In genomic region chr3:20648294-20648693, GRCh38 we compare ENCODE assay signal across 13 cellular contexts.
A peak's percentile ranks its signal among the peaks of the same experiment; 100 is the strongest.
DNase-seq lines count a peak whose midpoint lies in the region; ATAC-seq and TF ChIP-seq lines count a peak whose summit lies in the region.
"Had no signal": no experiment of that assay in that cellular context is flagged by ENCODE, and none has a peak within 500 bp of the region (broad histone marks: within the 10 kb centered on the region; RNA-seq: fewer than 3 reads in every experiment).

No MANE protein-coding gene starts in this region.

- H3F3A ChIP-seq in PC-3 (ENCODE audit: low read length, unreplicated experiment), result no peaks in the 10 kb centered on the region

- no peak overlapping the region for H3K9ac ChIP-seq in PC-3 (ENCODE audit: low read length)

- no peak overlapping the region for H3K4me2 ChIP-seq in PC-3 (ENCODE audit: low read length)

- H3K9me3 ChIP-seq in PC-3 (ENCODE audit: low read length), result 0 out of 2 replicates have a peak, but pooled peaks cover 6% of the 10 kb centered on the region
- H3K9me3 ChIP-seq: stomach had no signal

- H3K36me3 ChIP-seq in PC-3 (ENCODE audit: low read depth, low read length), result no peaks in the 10 kb centered on the region
- H3K36me3 ChIP-seq: left lung, stomach had no signal

- no peak for TF ChIP-seq CTCF in PC-3 (conservative IDR thresholded peaks at IDR 0.05; ENCODE audit: low read depth, low read length)
- no peak for TF ChIP-seq CTCF in GM10248 (IDR thresholded peaks at IDR 0.05; ENCODE audit: control extremely low read depth, extremely low read depth, low read depth, missing control alignments)

- POLR2A ChIA-PET in PC-3 (lab: Charles Lee; ENCODE audit: unreplicated experiment) (no interaction called here), GM10248 (lab: Yijun Ruan, JAX) (no interaction called here)

- H3K79me2 ChIP-seq in PC-3 (ENCODE audit: low read length), result no peaks in the 10 kb centered on the region

- DNase-seq in GM04504 (ENCODE audit: low read depth) (peak; percentile 73), PC-3 (peak; percentile 59), dermis microvascular lymphatic vessel endothelial cell (ENCODE audit: low read depth in 2 of 2) (peak; percentile 24 to 43), renal cortical epithelial cell (ENCODE audit: low read depth) (peak; percentile 82), NCI-H2227 (lab: John Stamatoyannopoulos, UW; ENCODE audit: unreplicated experiment) (no peak), NCI-H345 treated with DMSO at 0.1 percent for 48 hours (lab: John Stamatoyannopoulos, UW; ENCODE audit: unreplicated experiment) (no peak), GM10248 (ENCODE audit: extremely low spot score) (no peak)
- no peak for DNase-seq in stimulated activated CD4-positive, alpha-beta T cell treated with anti-CD3 and anti-CD28 coated beads, Interleukin-4, amount 100 ng/mL, for 1 hour
- DNase-seq: activated CD8-positive, alpha-beta memory T cell treated with anti-CD3 and anti-CD28 coated beads, Interleukin-2, amount 50 U/mL, for 4 hours; left lung; NCI-H1694; stimulated activated CD4-positive, alpha-beta T cell treated with anti-CD3 and anti-CD28 coated beads, Interleukin-2, amount 100 ng/mL, for 24 hours; stomach had no signal

- intact Hi-C loops in PC-3 (cut with micrococcal nuclease), result no loop called here

- BruUV-seq in PC-3 (replicated peaks; lab: Mats Ljungman, UMichigan), result no TSS peak

- no peaks in the 10 kb centered on the region for H3K27me3 ChIP-seq in PC-3 (ENCODE audit: low read length)
- H3K27me3 ChIP-seq: left lung, stomach had no signal

- no peaks in the 10 kb centered on the region for H3K4me1 ChIP-seq in PC-3 (ENCODE audit: insufficient read depth, low read length)
- H3K4me1 ChIP-seq: left lung had no signal

- peak overlapping the region; percentile 17; the same call in 1 of the 2 replicates for H3K27ac ChIP-seq in PC-3 (ENCODE audit: low read length)
- H3K27ac ChIP-seq: left lung, stomach had no signal

- peak; percentile 70 for ATAC-seq in PC-3
- ATAC-seq: left lung had no signal

- no peak overlapping the region for H2AFZ ChIP-seq in PC-3 (ENCODE audit: low read length)

- no peak overlapping the region for H3K4me3 ChIP-seq in PC-3 (ENCODE audit: low read length)
- H3K4me3 ChIP-seq: left lung, stomach had no signal

- no peaks in the 10 kb centered on the region for H3K9me2 ChIP-seq in PC-3 (replicated peaks; ENCODE audit: low read length)

- H4K20me1 ChIP-seq in PC-3 (ENCODE audit: low read length), result no peaks in the 10 kb centered on the region

- CTCF ChIA-PET in PC-3 (lab: Charles Lee) (no interaction called here), GM10248 (lab: Yijun Ruan, JAX) (no interaction called here)

Comparison
In these comparisons a context has a peak if more than half of its experiments do, and no peak if none do; other contexts are left out.
1. DNase-seq: peak in GM04504 (single experiment), PC-3 (single experiment), dermis microvascular lymphatic vessel endothelial cell (2 of 2) and renal cortical epithelial cell (single experiment); none in stimulated activated CD4-positive, alpha-beta T cell treated with anti-CD3 and anti-CD28 coated beads, Interleukin-4, amount 100 ng/mL, for 1 hour (single experiment), NCI-H2227 (single experiment), NCI-H345 treated with DMSO at 0.1 percent for 48 hours (single experiment) and GM10248 (single experiment).